ENCODE assay signal across 8 cellular contexts in the genomic region with DNA sequence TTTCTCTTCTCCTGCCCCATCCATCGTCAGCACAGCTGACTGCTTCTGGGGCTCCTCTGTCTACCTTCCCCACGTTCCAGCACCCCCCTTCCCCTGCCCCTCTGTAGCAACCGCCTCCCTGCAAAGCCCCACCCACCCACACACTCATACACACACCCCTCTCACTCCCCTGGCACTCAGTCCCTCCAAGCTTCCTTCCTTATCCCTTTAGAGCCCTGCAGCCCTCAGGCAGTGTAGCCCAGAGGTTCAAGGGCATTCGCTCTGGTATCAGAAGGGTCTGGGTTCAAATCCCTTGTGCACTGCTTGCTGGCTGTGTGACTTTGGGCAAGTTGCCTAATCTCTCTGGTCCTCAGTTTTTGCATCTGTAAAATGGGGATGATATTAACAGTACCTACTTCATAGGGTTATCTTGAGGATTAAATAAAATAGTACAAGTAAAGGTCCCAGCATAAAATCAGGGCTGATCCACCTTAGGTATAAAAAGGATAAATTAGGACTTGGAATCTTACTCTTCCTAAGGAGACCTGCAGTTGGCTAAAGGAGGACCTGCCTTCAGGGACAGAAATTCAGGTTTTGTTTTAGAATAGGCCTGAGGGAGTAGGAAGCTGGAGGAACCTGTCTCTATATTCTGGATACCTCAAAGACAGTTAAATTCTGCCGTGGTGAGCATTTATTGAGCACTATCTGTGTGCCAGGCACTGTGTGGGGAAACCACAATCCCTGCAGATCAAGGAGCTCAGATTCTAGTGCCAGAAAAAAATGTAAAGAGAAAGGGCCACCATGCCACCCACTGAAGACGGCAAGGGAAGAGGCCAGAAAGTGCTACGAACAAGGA.
DNase-seq lines count a peak whose midpoint lies in the region; ATAC-seq and TF ChIP-seq lines count a peak whose summit lies in the region.

No MANE protein-coding gene starts in this region.

- TF ChIP-seq POLR2A in gastroesophageal sphincter (IDR thresholded peaks at IDR 0.05): no peak

- DNase-seq in Right ventricle myocardium inferior (ENCODE audit: missing footprints) (no peak), cardiac septum (ENCODE audit: low spot score) (no peak), omental fat pad (ENCODE audit: low spot score) (no peak), KG1 (lab: John Stamatoyannopoulos, UW) (no peak), C1 segment of cervical spinal cord (lab: John Stamatoyannopoulos, UW) (no peak)
- no peak for DNase-seq in effector CD8-positive, alpha-beta T cell (lab: John Stamatoyannopoulos, UW)

- peaks cover 9 to 51% (median 31%) of the 10 kb centered on the region in 3 donors for H3K4me1 ChIP-seq in gastroesophageal sphincter

- no peaks in the 10 kb centered on the region for H3K9me3 ChIP-seq in gastroesophageal sphincter

- peak overlapping the region in 1 of 2 donors; percentile 6 for H3K4me3 ChIP-seq in gastroesophageal sphincter

- ATAC-seq in Right ventricle myocardium inferior (peak; percentile 62), gastroesophageal sphincter (peak; percentile 57), omental fat pad (ENCODE audit: low FRiP score) (peak; percentile 75), HG03196 (IDR thresholded peaks at IDR 0.05; ENCODE audit: unreplicated experiment) (no peak)

- intact Hi-C loops in Right ventricle myocardium inferior (cut with DNase I) (no loop called here), cardiac septum (cut with DNase I) (no loop called here)

- H3K36me3 ChIP-seq in gastroesophageal sphincter: no peaks in the 10 kb centered on the region

- TF ChIP-seq CTCF in gastroesophageal sphincter (IDR thresholded peaks at IDR 0.05): no peak
- TF ChIP-seq CTCF in omental fat pad (IDR thresholded peaks at IDR 0.05): no peak

- H3K27me3 ChIP-seq in gastroesophageal sphincter: no peaks in the 10 kb centered on the region

- WGBS in gastroesophageal sphincter (ENCODE audit: low coverage in 1 of 2), 2 donors: 14 to 36% methylated on average over 4 to 7 of the region's 7 CpGs

- H3K27ac ChIP-seq in gastroesophageal sphincter: peak overlapping the region; percentile 66 to 79 (median 78)

- no peak for TF ChIP-seq EP300 in gastroesophageal sphincter (IDR thresholded peaks at IDR 0.05)
